ENCODE assay signal across 19 cellular contexts in genomic region chr2:11420671-11421070, GRCh38.
"Had no signal": no experiment of that assay in that cellular context is flagged by ENCODE, and none has a peak within 500 bp of the region (broad histone marks: within the 10 kb centered on the region; RNA-seq: fewer than 3 reads in every experiment).

No MANE protein-coding gene starts in this region.

- H3K27me3 ChIP-seq: dorsolateral prefrontal cortex, foreskin keratinocyte, left lung, tibial nerve had no signal

- H3K36me3 ChIP-seq: left lung, tibial nerve had no signal

- H3K4me3 ChIP-seq: coronary artery, left lung, tibial nerve had no signal

- DNase-seq: activated CD4-positive, alpha-beta T cell treated with anti-CD3 and anti-CD28 coated beads for 36 hours; activated CD4-positive, CD25-positive, alpha-beta regulatory T cell; activated CD8-positive, alpha-beta memory T cell treated with anti-CD3 and anti-CD28 coated beads, Interleukin-2, amount 10 ng/mL, durations not matched to agents 7 days and 5 days; activated CD8-positive, alpha-beta T cell treated with anti-CD3 and anti-CD28 coated beads, Interleukin-2, amount 10 ng/mL, durations not matched to agents 7 days and 5 days; activated naive CD4-positive, alpha-beta T cell; activated T-cell treated with anti-CD3 and anti-CD28 coated beads, Interleukin-2, amount 50 U/mL, for 48 hours; anterior cingulate cortex; dorsolateral prefrontal cortex; effector memory CD8-positive, alpha-beta T cell; erythroblast; foreskin keratinocyte; left lung; naive B cell; nephron progenitor cell; small intestine; stimulated activated CD4-positive, alpha-beta T cell treated with anti-CD3 and anti-CD28 coated beads, Interleukin-4, amount 100 ng/mL, for 24 hours; stimulated activated naive CD8-positive, alpha-beta T cell treated with anti-CD3 and anti-CD28 coated beads, Interleukin-15, amount 100 ng/mL, for 72 hours had no signal

- H3K27ac ChIP-seq: coronary artery, foreskin keratinocyte, left lung had no signal

- H3K4me1 ChIP-seq: foreskin keratinocyte, left lung, tibial nerve had no signal
